7 cellular contexts compared by ENCODE assay signal in the genomic region with DNA sequence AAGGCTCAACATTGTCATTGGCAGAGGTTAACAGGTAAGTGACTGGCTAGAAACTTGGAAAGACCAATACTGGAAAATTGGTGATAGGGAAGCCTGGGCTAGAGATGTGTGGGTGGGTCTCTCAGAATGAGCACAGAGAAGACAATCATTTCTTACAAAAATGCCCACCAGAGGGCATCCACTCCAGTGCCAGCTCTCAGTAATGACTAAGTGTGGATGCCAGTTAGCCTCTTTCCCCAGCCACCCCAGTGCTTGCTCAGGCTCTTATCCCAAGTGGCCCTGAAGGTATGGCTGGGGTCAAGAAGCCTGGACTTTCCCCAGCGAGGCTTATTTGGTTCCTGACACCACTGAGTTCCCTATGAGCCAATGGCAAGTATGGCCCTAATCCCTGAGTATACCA.
DNase-seq lines count a peak whose midpoint lies in the region; ATAC-seq, FAIRE-seq and TF ChIP-seq lines count a peak whose summit lies in the region.

No MANE protein-coding gene starts in this region.

- no peaks in the 10 kb centered on the region for H3K4me1 Mint-ChIP-seq in Calu3 (ENCODE audit: low read depth, unreplicated experiment)

- no peaks in the 10 kb centered on the region for H3K9me3 Mint-ChIP-seq in Calu3 (ENCODE audit: low read depth, unreplicated experiment)

- no peak overlapping the region for H3K4me2 ChIP-seq in OCI-LY1 (ENCODE audit: low read length)

- FAIRE-seq in GM18507 (lab: Jason Lieb, UNC) (peak; percentile 60), RCC 7860 (lab: Jason Lieb, UNC) (no peak)

- no peaks in the 10 kb centered on the region for H3K4me1 ChIP-seq in OCI-LY1 (ENCODE audit: insufficient read depth, low read length, severe bottlenecking)

- no peaks in the 10 kb centered on the region for H3K9me3 ChIP-seq in OCI-LY1 (ENCODE audit: low read length)

- no peaks in the 10 kb centered on the region for H3K36me3 ChIP-seq in OCI-LY1 (ENCODE audit: insufficient read depth, low read length)

- no peak overlapping the region for H3K9ac ChIP-seq in OCI-LY1 (ENCODE audit: low read length)

- H3F3A ChIP-seq in OCI-LY1 (ENCODE audit: insufficient read depth, low read length), result no peaks in the 10 kb centered on the region

- no peaks in the 10 kb centered on the region for H4K20me1 ChIP-seq in OCI-LY1 (ENCODE audit: insufficient read depth, low read length)

- peak; percentile 74 for ATAC-seq in left ventricle myocardium superior

- peak; percentile 40 for TF ChIP-seq CTCF in Calu3 (IDR thresholded peaks at IDR 0.05; ENCODE audit: unreplicated experiment)
- peak; percentile 43; the same call in 1 of the 2 replicates for TF ChIP-seq CTCF in OCI-LY1 (IDR thresholded peaks at IDR 0.05; ENCODE audit: low read length)

- no peaks in the 10 kb centered on the region for H3K36me3 Mint-ChIP-seq in Calu3 (ENCODE audit: insufficient read depth, unreplicated experiment)

- H3K27ac Mint-ChIP-seq in Calu3 (ENCODE audit: unreplicated experiment), result no peak overlapping the region

- peak; percentile 38 for DNase-seq in Calu3
- DNase-seq in GM18507 (ENCODE audit: extremely low spot score, insufficient read length, low read depth), result no peak
- DNase-seq in left ventricle myocardium superior, result no peak
- no peak for DNase-seq in RCC 7860 (ENCODE audit: low spot score)
- DNase-seq in GDM1 (lab: John Stamatoyannopoulos, UW), result no peak
- DNase-seq in NCI-H187 treated with DMSO at 0.1 percent for 48 hours (lab: John Stamatoyannopoulos, UW), result no peak

- peaks cover 40% of the 10 kb centered on the region for H3K27me3 Mint-ChIP-seq in Calu3 (ENCODE audit: unreplicated experiment)

- CTCF ChIA-PET in Calu3 (lab: Charles Lee), result interaction anchor here (0.6 to 1.4 kb wide), 4 partner anchors 31 to 437 kb away, joined by 3 to 10 read pairs (median 6); no protein-coding TSS in a partner anchor

- H3K4me3 ChIP-seq in OCI-LY1 (ENCODE audit: low read depth, low read length, poor library complexity, severe bottlenecking), result no peak overlapping the region

- intact Hi-C loops in Calu3 (cut with micrococcal nuclease; ENCODE audit: unreplicated experiment), result loop anchor here (1.0 to 2.0 kb wide), 2 partner anchors 180 to 437 kb away; no protein-coding TSS in a partner anchor
- intact Hi-C loops in left ventricle myocardium superior (cut with micrococcal nuclease), result no loop called here

- no peaks in the 10 kb centered on the region for H3K9me2 ChIP-seq in OCI-LY1 (ENCODE audit: low read depth, low read length)

- no peak overlapping the region for H2AFZ ChIP-seq in OCI-LY1 (ENCODE audit: low read length)

- no peaks in the 10 kb centered on the region for H3K27me3 ChIP-seq in OCI-LY1 (ENCODE audit: insufficient read depth, low read length)

- H3K4me3 Mint-ChIP-seq in Calu3 (ENCODE audit: low read depth, unreplicated experiment), result no peak overlapping the region

- no peaks in the 10 kb centered on the region for H3K79me2 ChIP-seq in OCI-LY1 (ENCODE audit: insufficient read depth, low read length)

- H3K27ac ChIP-seq in OCI-LY1 (ENCODE audit: low read depth, low read length, poor library complexity, severe bottlenecking), result no peak overlapping the region

- no TSS peak for BruUV-seq in Calu3 (replicated peaks; lab: Mats Ljungman, UMichigan)
